ENCODE assay signal across 12 cellular contexts in genomic region chr13:23673354-23673753, GRCh38.
DNase-seq lines count a peak whose midpoint lies in the region; ATAC-seq and TF ChIP-seq lines count a peak whose summit lies in the region.
"Had no signal": no experiment of that assay in that cellular context is flagged by ENCODE, and none has a peak within 500 bp of the region (broad histone marks: within the 10 kb centered on the region; RNA-seq: fewer than 3 reads in every experiment).

No MANE protein-coding gene starts in this region.

- TF ChIP-seq CTCF in WTC11 (IDR thresholded peaks at IDR 0.05) (no peak), psoas muscle (IDR thresholded peaks at IDR 0.05) (no peak)

- no peaks in the 10 kb centered on the region for H3K9me3 ChIP-seq in psoas muscle
- H3K9me3 ChIP-seq: thyroid gland had no signal

- no peak overlapping the region for H3K4me3 ChIP-seq in psoas muscle
- H3K4me3 ChIP-seq: thyroid gland had no signal

- no peak overlapping the region for H3K27ac ChIP-seq in psoas muscle
- H3K27ac ChIP-seq: thyroid gland had no signal

- intact Hi-C loops in psoas muscle (cut with DNase I) = no loop called here

- H3K27me3 Mint-ChIP-seq in WTC11 (ENCODE audit: low read depth) = no peaks in the 10 kb centered on the region; the same call in 1 of the 2 replicates
- peaks cover 31% of the 10 kb centered on the region for H3K27me3 Mint-ChIP-seq in activated CD8-positive, alpha-beta memory T cell treated with anti-CD3 and anti-CD28 coated beads, Interleukin-2, amount 10 ng/mL, durations not matched to agents 7 days and 5 days

- H3K4me1 ChIP-seq in psoas muscle = peaks cover 8% of the 10 kb centered on the region
- H3K4me1 ChIP-seq: thyroid gland had no signal

- 15 to 42% (median 22%) methylated on average over 4 of the region's 4 CpGs for WGBS in psoas muscle, 3 donors

- POLR2A ChIA-PET in WTC11 (lab: Charles Lee) = no interaction called here

- H3K4me1 Mint-ChIP-seq in WTC11 = peaks cover 18% of the 10 kb centered on the region
- H3K4me1 Mint-ChIP-seq in activated CD8-positive, alpha-beta memory T cell treated with anti-CD3 and anti-CD28 coated beads, Interleukin-2, amount 10 ng/mL, durations not matched to agents 7 days and 5 days = peaks cover 7% of the 10 kb centered on the region

- CTCF ChIA-PET in WTC11 (lab: Charles Lee) = interaction anchor here (0.6 to 1.9 kb wide), 5 partner anchors 39 to 248 kb away, joined by 3 to 5 read pairs (median 3); no protein-coding TSS in a partner anchor
- CTCF ChIA-PET in activated CD8-positive, alpha-beta memory T cell treated with anti-CD3 and anti-CD28 coated beads, Interleukin-2, amount 10 ng/mL, durations not matched to agents 7 days and 5 days (lab: Charles Lee) = interaction anchor here (1.2 kb wide), 1 partner anchor 14 kb away, joined by 3 read pairs; no protein-coding TSS in a partner anchor

- peak; percentile 24; the same call in 1 of the 2 replicates for ATAC-seq in WTC11
- peak; percentile 74 to 86 (median 78) for ATAC-seq in psoas muscle
- no peak for ATAC-seq in activated CD8-positive, alpha-beta memory T cell treated with anti-CD3 and anti-CD28 coated beads, Interleukin-2, amount 10 ng/mL, durations not matched to agents 7 days and 5 days
- ATAC-seq in HG02623 (IDR thresholded peaks at IDR 0.05; ENCODE audit: unreplicated experiment) = no peak
- ATAC-seq: effector memory CD8-positive, alpha-beta T cell had no signal

- peaks cover 8% of the 10 kb centered on the region for H3K36me3 Mint-ChIP-seq in WTC11
- no peaks in the 10 kb centered on the region for H3K36me3 Mint-ChIP-seq in activated CD8-positive, alpha-beta memory T cell treated with anti-CD3 and anti-CD28 coated beads, Interleukin-2, amount 10 ng/mL, durations not matched to agents 7 days and 5 days

- H3K27me3 ChIP-seq in psoas muscle (ENCODE audit: insufficient read depth in 3 of 3, low read length in 2 of 3) = no peaks in the 10 kb centered on the region
- H3K27me3 ChIP-seq: thyroid gland had no signal

- no peak overlapping the region for H3K27ac Mint-ChIP-seq in WTC11
- H3K27ac Mint-ChIP-seq in activated CD8-positive, alpha-beta memory T cell treated with anti-CD3 and anti-CD28 coated beads, Interleukin-2, amount 10 ng/mL, durations not matched to agents 7 days and 5 days = no peak overlapping the region
- H3K27ac Mint-ChIP-seq: activated T-cell treated with anti-CD3 and anti-CD28 coated beads, Interleukin-2, amount 50 U/mL, for 24 hours; effector memory CD8-positive, alpha-beta T cell had no signal

- DNase-seq in G401 (ENCODE audit: low spot score) = peak; percentile 11
- DNase-seq in WTC11 (ENCODE audit: low spot score) = no peak
- peak; percentile 53 for DNase-seq in glomerular visceral epithelial cell (ENCODE audit: extremely low spot score)
- no peak for DNase-seq in psoas muscle
- no peak for DNase-seq in NCI-H2196 (lab: John Stamatoyannopoulos, UW; ENCODE audit: unreplicated experiment)
- no peak for DNase-seq in activated CD8-positive, alpha-beta memory T cell treated with anti-CD3 and anti-CD28 coated beads, Interleukin-2, amount 10 ng/mL, durations not matched to agents 7 days and 5 days
- no peak for DNase-seq in HPDE6-E6E7 (ENCODE audit: extremely low spot score)
- DNase-seq: activated T-cell treated with anti-CD3 and anti-CD28 coated beads, Interleukin-2, amount 50 U/mL, for 24 hours; DND-41; effector memory CD8-positive, alpha-beta T cell; thyroid gland had no signal

- H3K9me3 Mint-ChIP-seq in WTC11 = peaks cover 16% of the 10 kb centered on the region
- H3K9me3 Mint-ChIP-seq in activated CD8-positive, alpha-beta memory T cell treated with anti-CD3 and anti-CD28 coated beads, Interleukin-2, amount 10 ng/mL, durations not matched to agents 7 days and 5 days (ENCODE audit: low read depth) = no peaks in the 10 kb centered on the region
- H3K9me3 Mint-ChIP-seq: activated T-cell treated with anti-CD3 and anti-CD28 coated beads, Interleukin-2, amount 50 U/mL, for 24 hours; effector memory CD8-positive, alpha-beta T cell had no signal

- no peak overlapping the region for H3K4me3 Mint-ChIP-seq in WTC11
- H3K4me3 Mint-ChIP-seq in activated CD8-positive, alpha-beta memory T cell treated with anti-CD3 and anti-CD28 coated beads, Interleukin-2, amount 10 ng/mL, durations not matched to agents 7 days and 5 days = no peak overlapping the region
- H3K4me3 Mint-ChIP-seq: activated T-cell treated with anti-CD3 and anti-CD28 coated beads, Interleukin-2, amount 50 U/mL, for 24 hours; effector memory CD8-positive, alpha-beta T cell had no signal

- H3K36me3 ChIP-seq in psoas muscle (ENCODE audit: insufficient read depth in 1 of 2, low read depth in 1 of 2) = no peaks in the 10 kb centered on the region
- H3K36me3 ChIP-seq: thyroid gland had no signal

- in situ Hi-C loops in G401 (cut with HindIII; ENCODE audit: low sequenced_read_pairs) = no loop called here

TF ChIP-seq in WTC11, 78 proteins besides CTCF, POLR2A, EP300 and RAD21 (continues in another document):
- no peak for TF ChIP-seq CDX4 (CRISPR knock-in tag; IDR thresholded peaks at IDR 0.05; ENCODE audit: borderline replicate concordance)
- no peak for TF ChIP-seq SP1 (CRISPR knock-in tag; conservative IDR thresholded peaks at IDR 0.05)
- TF ChIP-seq GABPB1 (CRISPR knock-in tag; IDR thresholded peaks at IDR 0.05) = no peak
- no peak for TF ChIP-seq GRHL2 (CRISPR knock-in tag; IDR thresholded peaks at IDR 0.05; ENCODE audit: insufficient replicate concordance, severe bottlenecking)
- no peak for TF ChIP-seq ESRRA (CRISPR knock-in tag; IDR thresholded peaks at IDR 0.05; ENCODE audit: borderline replicate concordance)
- no peak for TF ChIP-seq TCF7 (CRISPR knock-in tag; IDR thresholded peaks at IDR 0.05; ENCODE audit: low read depth)
- no peak for TF ChIP-seq ATF2 (CRISPR knock-in tag; IDR thresholded peaks at IDR 0.05; ENCODE audit: borderline replicate concordance, low read depth)
- no peak for TF ChIP-seq AR (CRISPR knock-in tag; IDR thresholded peaks at IDR 0.05)
- no peak for TF ChIP-seq SOX15 (CRISPR knock-in tag; IDR thresholded peaks at IDR 0.05)
- no peak for TF ChIP-seq ZNF219 (CRISPR knock-in tag; IDR thresholded peaks at IDR 0.05; ENCODE audit: borderline replicate concordance)
- no peak for TF ChIP-seq TEAD1 (CRISPR knock-in tag; IDR thresholded peaks at IDR 0.05)
- TF ChIP-seq MXD4 (CRISPR knock-in tag; IDR thresholded peaks at IDR 0.05; ENCODE audit: borderline replicate concordance) = no peak
- TF ChIP-seq ZNF512 (CRISPR knock-in tag; IDR thresholded peaks at IDR 0.05; ENCODE audit: borderline replicate concordance) = no peak

Comparison
In these comparisons a context has a peak if more than half of its experiments do, and no peak if none do; other contexts are left out.
1. DNase-seq: peak in G401 (single experiment) and glomerular visceral epithelial cell (single experiment); none in WTC11 (single experiment), psoas muscle (0 of 2), NCI-H2196 (single experiment), activated CD8-positive, alpha-beta memory T cell treated with anti-CD3 and anti-CD28 coated beads, Interleukin-2, amount 10 ng/mL, durations not matched to agents 7 days and 5 days (single experiment) and HPDE6-E6E7 (single experiment).
2. ATAC-seq: peak in WTC11 (single experiment) and psoas muscle (4 of 4); none in activated CD8-positive, alpha-beta memory T cell treated with anti-CD3 and anti-CD28 coated beads, Interleukin-2, amount 10 ng/mL, durations not matched to agents 7 days and 5 days (single experiment) and HG02623 (single experiment).